1 cellular context compared by ENCODE assay signal in genomic region chr13:45341034-45341798, GRCh38.
TF ChIP-seq lines count a peak whose summit lies in the region.

TPT1 (minus strand) TSS chr13:45341183; CDS start chr13:45341069, 114 bp downstream.

TF ChIP-seq in GM12878, 131 proteins besides CTCF, POLR2A, EP300 and RAD21 (continued from another document and continues in another):
- TF ChIP-seq ZNF592 (IDR thresholded peaks at IDR 0.05) (no peak), GABPA (IDR thresholded peaks at IDR 0.05; ENCODE audit: low read depth) (peak; percentile 81), SMAD1 (IDR thresholded peaks at IDR 0.05; ENCODE audit: low read depth, partially characterized antibody) (peak; percentile 57), TCF12 (IDR thresholded peaks at IDR 0.05; ENCODE audit: low read depth, low read length) (peak; percentile 59; the same call in 1 of the 2 replicates), HCFC1 (IDR thresholded peaks at IDR 0.05; ENCODE audit: low read length) (peak; percentile 73), RAD51 (IDR thresholded peaks at IDR 0.05) (no peak), ATF7 (IDR thresholded peaks at IDR 0.05; ENCODE audit: low read depth) (peak; percentile 84), SIN3A (IDR thresholded peaks at IDR 0.05; ENCODE audit: low read depth, low read length) (no peak; the same call in 1 of the 2 replicates), ZBTB4 (CRISPR knock-in tag; IDR thresholded peaks at IDR 0.05) (no peak), ZNF217 (IDR thresholded peaks at IDR 0.05) (no peak), NFXL1 (IDR thresholded peaks at IDR 0.05; ENCODE audit: borderline replicate concordance) (no peak), IKZF1 (conservative IDR thresholded peaks at IDR 0.05) (peak; percentile 75), E2F4 (IDR thresholded peaks at IDR 0.05; ENCODE audit: low read depth, low read length) (0 out of 2 replicates have a peak, but pooled peaks have one; percentile 13), RCOR1 (conservative IDR thresholded peaks at IDR 0.05; ENCODE audit: low read depth, low read length) (no peak), RB1 (IDR thresholded peaks at IDR 0.05; ENCODE audit: borderline replicate concordance) (0 out of 2 replicates have a peak, but pooled peaks have one; percentile 15), CREB1 (IDR thresholded peaks at IDR 0.05; ENCODE audit: low read depth) (peak; percentile 100), CUX1 (IDR thresholded peaks at IDR 0.05; ENCODE audit: insufficient replicate concordance, low read depth, low read length) (no peak), ZNF687 (IDR thresholded peaks at IDR 0.05) (peak; percentile 74), KLF5 (IDR thresholded peaks at IDR 0.05; ENCODE audit: partially characterized antibody) (no peak), ZBTB11 (CRISPR knock-in tag; IDR thresholded peaks at IDR 0.05) (no peak), IRF5 (IDR thresholded peaks at IDR 0.05; ENCODE audit: borderline replicate concordance) (no peak), BACH1 (IDR thresholded peaks at IDR 0.05; ENCODE audit: borderline replicate concordance) (no peak; the same call in 1 of the 2 replicates), FOXK2 (IDR thresholded peaks at IDR 0.05) (no peak), NKRF (conservative IDR thresholded peaks at IDR 0.05) (peak; percentile 58), MTA2 (IDR thresholded peaks at IDR 0.05; ENCODE audit: low read depth) (no peak), KAT2A (conservative IDR thresholded peaks at IDR 0.05; ENCODE audit: control insufficient read depth, low read depth, low read length) (no peak), ATF3 (IDR thresholded peaks at IDR 0.05; ENCODE audit: borderline replicate concordance, extremely low read depth, low read depth, low read length) (0 out of 2 replicates have a peak, but pooled peaks have one; percentile 47)
